ENCODE assay signal across 25 cellular contexts in genomic region chr6:10305740-10306423, GRCh38.
"Had no signal": no experiment of that assay in that cellular context is flagged by ENCODE, and none has a peak within 500 bp of the region (broad histone marks: within the 10 kb centered on the region; RNA-seq: fewer than 3 reads in every experiment).

No MANE protein-coding gene starts in this region.

- H3K4me1 ChIP-seq: breast epithelium had no signal

- H3K27me3 ChIP-seq: breast epithelium had no signal

- DNase-seq: activated CD4-positive, alpha-beta memory T cell treated with anti-CD3 and anti-CD28 coated beads for 36 hours; activated CD4-positive, alpha-beta T cell treated with anti-CD3 and anti-CD28 coated beads, Interleukin-2, amount 10 ng/mL, durations not matched to agents 7 days and 5 days; activated CD4-positive, CD25-positive, alpha-beta regulatory T cell; activated CD8-positive, alpha-beta memory T cell treated with anti-CD3 and anti-CD28 coated beads for 24 hours; activated effector memory CD4-positive, alpha-beta T cell treated with anti-CD3 and anti-CD28 coated beads, Interleukin-2, amount 50 U/mL, for 16 hours; activated naive CD4-positive, alpha-beta T cell treated with Interleukin-2 at 50 U/mL for 16 hours; activated naive CD8-positive, alpha-beta T cell treated with anti-CD3 and anti-CD28 coated beads, Interleukin-2, amount 50 U/mL, for 24 hours; activated T-cell treated with anti-CD3 and anti-CD28 coated beads, Interleukin-2, amount 50 U/mL, for 4 hours; amygdala; Kasumi-1; KBM-7; NCI-H1048; NCI-H146; NCI-H187 treated with DMSO at 0.1 percent for 48 hours; NCI-H2171; NCI-H226; NCI-H526 treated with DMSO at 0.1 percent for 48 hours; NCI-H82; NK-92 treated with Interleukin-12 subunit alpha and Interleukin-12 subunit beta, amount 100 ng/mL, for 24 hours; OCI-M1; SIG-M5; T-helper 17 cell; T-helper 9 cell had no signal

- H3K9me3 ChIP-seq: breast epithelium had no signal

- H3K36me3 ChIP-seq: breast epithelium had no signal

- H3K27ac ChIP-seq: breast epithelium, VCaP had no signal

- H3K4me3 ChIP-seq: breast epithelium had no signal
